In the genomic region with DNA sequence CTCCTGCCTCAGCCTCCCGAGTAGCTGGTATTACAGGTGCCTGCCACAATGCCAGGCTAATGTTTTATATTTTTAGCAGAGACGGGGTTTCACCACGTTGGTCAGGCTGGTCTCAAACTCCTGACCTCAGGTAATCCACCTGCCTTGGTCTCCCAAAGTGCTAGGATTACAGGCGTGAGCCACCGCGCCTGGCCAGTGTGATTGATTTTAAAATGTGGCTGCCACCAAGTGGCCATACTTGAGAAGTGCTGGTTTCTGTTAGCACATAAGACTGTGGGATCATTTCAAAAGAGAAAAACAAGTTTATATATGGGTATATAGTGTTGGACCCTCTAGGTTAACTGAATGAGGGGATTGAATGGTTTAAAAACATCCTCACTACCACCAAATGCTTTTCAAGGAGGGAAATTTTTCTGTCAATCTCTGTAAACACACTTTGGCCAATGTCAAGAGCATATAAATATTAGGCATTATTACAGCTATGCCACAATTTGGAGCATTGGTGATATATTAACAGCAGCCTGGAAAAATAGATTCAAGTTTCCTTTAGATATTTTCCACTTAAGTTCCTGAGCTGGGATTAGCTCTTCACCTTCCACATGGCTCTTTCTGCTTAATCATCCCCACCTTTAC, we compare ENCODE assay signal across 8 cellular contexts. TPM values are rescaled to one million over a fixed set of nuclear protein-coding genes. Genes with fewer than 3 reads are reported as not detected.
A peak's percentile ranks its signal among the peaks of the same experiment; 100 is the strongest.
DNase-seq lines count a peak whose midpoint lies in the region; ATAC-seq and TF ChIP-seq lines count a peak whose summit lies in the region.

No MANE protein-coding gene starts in this region.

- H3K36me3 Mint-ChIP-seq in activated B cell treated with CpG ODN at 0.5 μM for 24 hours (ENCODE audit: low read depth), result peaks cover 95% of the 10 kb centered on the region
- H3K36me3 Mint-ChIP-seq in endothelial cell (ENCODE audit: low read depth, unreplicated experiment), result peaks cover 55% of the 10 kb centered on the region
- peaks cover 20 to 24% of the 10 kb centered on the region in 2 donors for H3K36me3 Mint-ChIP-seq in naive B cell

- intact Hi-C loops in activated B cell treated with CpG ODN at 0.5 μM for 24 hours (cut with micrococcal nuclease), result loop anchor here (1.0 to 2.0 kb wide), 4 partner anchors 68 to 270 kb away; no protein-coding TSS in a partner anchor

- CTCF ChIA-PET in activated B cell treated with CpG ODN at 0.5 μM for 24 hours (lab: Charles Lee), result interaction anchor here (0.6 to 5.1 kb wide), 17 partner anchors 9 to 272 kb away, joined by 3 to 66 read pairs (median 5); a partner anchor contains a TSS

- POLR2A ChIA-PET in activated B cell treated with CpG ODN at 0.5 μM for 24 hours (lab: Charles Lee), result interaction anchor here (0.6 to 2.1 kb wide), 6 partner anchors 32 to 189 kb away, joined by 3 to 15 read pairs (median 5); a partner anchor contains a TSS

- H3K9me3 Mint-ChIP-seq in activated B cell treated with CpG ODN at 0.5 μM for 24 hours (no peaks in the 10 kb centered on the region), endothelial cell (ENCODE audit: unreplicated experiment) (no peaks in the 10 kb centered on the region), naive B cell (no peaks in the 10 kb centered on the region)

- peak; percentile 90 for ATAC-seq in activated B cell treated with CpG ODN at 0.5 μM for 24 hours (ENCODE audit: low read depth)
- peak; percentile 64 to 74 for ATAC-seq in naive B cell (ENCODE audit: low read depth in 2 of 2)
- no peak for ATAC-seq in HG03045 (IDR thresholded peaks at IDR 0.05; ENCODE audit: unreplicated experiment)
- ATAC-seq in GM19467 (IDR thresholded peaks at IDR 0.05; ENCODE audit: unreplicated experiment), result no peak
- ATAC-seq in HG03432 (IDR thresholded peaks at IDR 0.05; ENCODE audit: unreplicated experiment), result no peak

- H3K4me1 Mint-ChIP-seq in activated B cell treated with CpG ODN at 0.5 μM for 24 hours (no peaks in the 10 kb centered on the region), endothelial cell (ENCODE audit: unreplicated experiment) (no peaks in the 10 kb centered on the region), naive B cell (no peaks in the 10 kb centered on the region)

- H3K27me3 Mint-ChIP-seq in activated B cell treated with CpG ODN at 0.5 μM for 24 hours, result no peaks in the 10 kb centered on the region
- H3K27me3 Mint-ChIP-seq in endothelial cell (ENCODE audit: unreplicated experiment), result peaks cover 2% of the 10 kb centered on the region
- no peaks in the 10 kb centered on the region for H3K27me3 Mint-ChIP-seq in naive B cell

- H3K4me3 Mint-ChIP-seq in activated B cell treated with CpG ODN at 0.5 μM for 24 hours, result no peak overlapping the region
- H3K4me3 Mint-ChIP-seq in endothelial cell (ENCODE audit: unreplicated experiment), result peak overlapping the region; percentile 83
- H3K4me3 Mint-ChIP-seq in naive B cell, result peak overlapping the region in 1 of 8 donors; percentile 52

- TF ChIP-seq EP300 in Ishikawa (IDR thresholded peaks at IDR 0.05; ENCODE audit: borderline replicate concordance), result no peak

- peak; percentile 52 for TF ChIP-seq RAD21 in Ishikawa (IDR thresholded peaks at IDR 0.05; ENCODE audit: low read depth)

- TF ChIP-seq CTCF in activated B cell treated with CpG ODN at 0.5 μM for 24 hours (IDR thresholded peaks at IDR 0.05) (peak; percentile 52), endothelial cell (IDR thresholded peaks at IDR 0.05; ENCODE audit: unreplicated experiment) (peak; percentile 80)

- peak overlapping the region; percentile 35 for H3K27ac Mint-ChIP-seq in activated B cell treated with CpG ODN at 0.5 μM for 24 hours
- H3K27ac Mint-ChIP-seq in endothelial cell (ENCODE audit: unreplicated experiment), result peak overlapping the region; percentile 57
- H3K27ac Mint-ChIP-seq in naive B cell, result peak overlapping the region in 4 of 6 donors; percentile 31 to 88 (median 52)

- DNase-seq in COR-L47 (lab: John Stamatoyannopoulos, UW) (peak; percentile 26), activated B cell treated with CpG ODN at 0.5 μM for 24 hours (no peak), endothelial cell (ENCODE audit: low spot score) (peak; percentile 31), naive B cell (peak; percentile 40)

TF ChIP-seq in Ishikawa, 13 proteins besides CTCF, POLR2A, EP300 and RAD21:
- TF ChIP-seq, protein P1, sequence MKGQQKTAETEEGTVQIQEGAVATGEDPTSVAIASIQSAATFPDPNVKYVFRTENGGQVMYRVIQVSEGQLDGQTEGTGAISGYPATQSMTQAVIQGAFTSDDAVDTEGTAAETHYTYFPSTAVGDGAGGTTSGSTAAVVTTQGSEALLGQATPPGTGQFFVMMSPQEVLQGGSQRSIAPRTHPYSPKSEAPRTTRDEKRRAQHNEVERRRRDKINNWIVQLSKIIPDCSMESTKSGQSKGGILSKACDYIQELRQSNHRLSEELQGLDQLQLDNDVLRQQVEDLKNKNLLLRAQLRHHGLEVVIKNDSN (IDR thresholded peaks at IDR 0.05), result no peak
- TF ChIP-seq, protein P2, sequence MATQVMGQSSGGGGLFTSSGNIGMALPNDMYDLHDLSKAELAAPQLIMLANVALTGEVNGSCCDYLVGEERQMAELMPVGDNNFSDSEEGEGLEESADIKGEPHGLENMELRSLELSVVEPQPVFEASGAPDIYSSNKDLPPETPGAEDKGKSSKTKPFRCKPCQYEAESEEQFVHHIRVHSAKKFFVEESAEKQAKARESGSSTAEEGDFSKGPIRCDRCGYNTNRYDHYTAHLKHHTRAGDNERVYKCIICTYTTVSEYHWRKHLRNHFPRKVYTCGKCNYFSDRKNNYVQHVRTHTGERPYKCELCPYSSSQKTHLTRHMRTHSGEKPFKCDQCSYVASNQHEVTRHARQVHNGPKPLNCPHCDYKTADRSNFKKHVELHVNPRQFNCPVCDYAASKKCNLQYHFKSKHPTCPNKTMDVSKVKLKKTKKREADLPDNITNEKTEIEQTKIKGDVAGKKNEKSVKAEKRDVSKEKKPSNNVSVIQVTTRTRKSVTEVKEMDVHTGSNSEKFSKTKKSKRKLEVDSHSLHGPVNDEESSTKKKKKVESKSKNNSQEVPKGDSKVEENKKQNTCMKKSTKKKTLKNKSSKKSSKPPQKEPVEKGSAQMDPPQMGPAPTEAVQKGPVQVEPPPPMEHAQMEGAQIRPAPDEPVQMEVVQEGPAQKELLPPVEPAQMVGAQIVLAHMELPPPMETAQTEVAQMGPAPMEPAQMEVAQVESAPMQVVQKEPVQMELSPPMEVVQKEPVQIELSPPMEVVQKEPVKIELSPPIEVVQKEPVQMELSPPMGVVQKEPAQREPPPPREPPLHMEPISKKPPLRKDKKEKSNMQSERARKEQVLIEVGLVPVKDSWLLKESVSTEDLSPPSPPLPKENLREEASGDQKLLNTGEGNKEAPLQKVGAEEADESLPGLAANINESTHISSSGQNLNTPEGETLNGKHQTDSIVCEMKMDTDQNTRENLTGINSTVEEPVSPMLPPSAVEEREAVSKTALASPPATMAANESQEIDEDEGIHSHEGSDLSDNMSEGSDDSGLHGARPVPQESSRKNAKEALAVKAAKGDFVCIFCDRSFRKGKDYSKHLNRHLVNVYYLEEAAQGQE (IDR thresholded peaks at IDR 0.05; ENCODE audit: low read depth), result no peak
- TF ChIP-seq FOXM1 (IDR thresholded peaks at IDR 0.05; ENCODE audit: borderline replicate concordance, low read depth) (no peak), NFIC (IDR thresholded peaks at IDR 0.05) (no peak), CEBPB (IDR thresholded peaks at IDR 0.05) (no peak)

RNA-seq across cellular contexts. Expression of a gene that starts 13.5 kb away (rescaled TPM):
- total RNA-seq in activated B cell treated with CpG ODN at 0.5 μM for 24 hours (32.0 and 39.6 TPM in 2 replicates), endothelial cell (ENCODE audit: unreplicated experiment) (8.2 TPM)
- 10 to 100 TPM in 5 of 6 donors, 1 to 10 TPM in 1; 9.4 to 17.3 (median 11.5) TPM for polyA plus RNA-seq in naive B cell (ENCODE audit: low read depth in 6 of 6)

RNA-seq across cellular contexts. Expression of a gene that starts 18.9 kb away (rescaled TPM):
- total RNA-seq in activated B cell treated with CpG ODN at 0.5 μM for 24 hours, result 303 and 321 TPM in 2 replicates
- total RNA-seq in endothelial cell (ENCODE audit: unreplicated experiment), result 156 TPM
- polyA plus RNA-seq in naive B cell (ENCODE audit: low read depth in 6 of 6), result 100 to 1,000 TPM; 431 to 655 (median 460) TPM

RNA-seq across cellular contexts. Expression of a gene that starts 34.9 kb away (rescaled TPM):
- total RNA-seq in activated B cell treated with CpG ODN at 0.5 μM for 24 hours (89.2 and 96.5 TPM in 2 replicates), endothelial cell (ENCODE audit: unreplicated experiment) (56.1 TPM)
- polyA plus RNA-seq in naive B cell (ENCODE audit: low read depth in 6 of 6), result 10 to 100 TPM in 1 of 6 donors, 1 to 10 TPM in 4, under 1 TPM in 1; 0.71 to 11.8 (median 5.5) TPM

Comparison
In these comparisons a context has a peak if more than half of its experiments do, and no peak if none do; other contexts are left out.
1. ATAC-seq: peak in activated B cell treated with CpG ODN at 0.5 μM for 24 hours (single experiment) and naive B cell (2 of 2); none in HG03045 (single experiment), GM19467 (single experiment) and HG03432 (single experiment).
2. Peak in every context shown above with its lines, with median percentiles within 50 percentile points of each other: H3K27ac Mint-ChIP-seq.